1 cellular context compared by ENCODE assay signal in the genomic region with DNA sequence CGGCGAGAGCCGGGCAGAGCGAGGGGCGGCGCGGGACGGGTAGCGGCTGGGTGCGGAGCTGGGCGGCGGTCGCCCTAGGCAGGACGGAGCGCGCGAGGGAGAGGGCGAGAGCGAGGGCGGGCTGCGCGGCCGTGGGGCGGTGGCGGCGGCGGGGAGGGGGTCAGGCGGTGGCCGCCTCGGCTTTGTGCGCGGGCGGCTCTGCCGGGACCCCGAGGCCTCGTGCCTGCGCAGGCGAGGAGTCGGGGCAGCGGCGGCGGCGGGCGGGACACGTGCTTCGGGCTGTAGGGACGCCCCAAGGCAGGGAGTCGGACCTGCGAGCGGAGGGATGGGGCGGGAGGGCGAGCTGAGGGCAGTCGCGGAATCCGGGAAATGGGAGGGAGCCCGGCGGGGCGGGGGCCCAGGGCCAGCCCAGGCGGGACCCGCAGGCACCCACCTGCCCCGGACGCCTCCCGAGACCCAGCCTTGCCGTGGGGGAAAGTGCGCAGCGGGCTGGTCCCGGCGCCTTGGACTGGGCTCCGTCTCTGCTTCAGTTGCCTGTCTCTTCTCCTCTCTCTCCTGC.
TF ChIP-seq lines count a peak whose summit lies in the region.

No MANE protein-coding gene starts in this region.

TF ChIP-seq in IMR-90, 13 proteins besides CTCF, POLR2A, EP300 and RAD21 (continued from another document):
- TF ChIP-seq, protein P1, sequence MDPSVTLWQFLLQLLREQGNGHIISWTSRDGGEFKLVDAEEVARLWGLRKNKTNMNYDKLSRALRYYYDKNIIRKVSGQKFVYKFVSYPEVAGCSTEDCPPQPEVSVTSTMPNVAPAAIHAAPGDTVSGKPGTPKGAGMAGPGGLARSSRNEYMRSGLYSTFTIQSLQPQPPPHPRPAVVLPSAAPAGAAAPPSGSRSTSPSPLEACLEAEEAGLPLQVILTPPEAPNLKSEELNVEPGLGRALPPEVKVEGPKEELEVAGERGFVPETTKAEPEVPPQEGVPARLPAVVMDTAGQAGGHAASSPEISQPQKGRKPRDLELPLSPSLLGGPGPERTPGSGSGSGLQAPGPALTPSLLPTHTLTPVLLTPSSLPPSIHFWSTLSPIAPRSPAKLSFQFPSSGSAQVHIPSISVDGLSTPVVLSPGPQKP (IDR thresholded peaks at IDR 0.05; ENCODE audit: borderline replicate concordance, low read depth, low read length), result no peak
